Comparison of ENCODE assay signal across 16 cellular contexts in genomic region chr7:69439636-69440325, GRCh38.
DNase-seq lines count a peak whose midpoint lies in the region; ATAC-seq and TF ChIP-seq lines count a peak whose summit lies in the region.
"Had no signal": no experiment of that assay in that cellular context is flagged by ENCODE, and none has a peak within 500 bp of the region (broad histone marks: within the 10 kb centered on the region; RNA-seq: fewer than 3 reads in every experiment).

No MANE protein-coding gene starts in this region.

- H3K79me2 ChIP-seq in DND-41 (ENCODE audit: insufficient read depth, low read length) (no peaks in the 10 kb centered on the region), MM.1S (ENCODE audit: low read length) (no peaks in the 10 kb centered on the region)

- DNase-seq in DND-41 (peak; percentile 11), NAMALWA (ENCODE audit: low spot score) (peak; percentile 28), fibroblast of mammary gland (ENCODE audit: low read depth) (peak; percentile 14), naive B cell (no peak), cerebellum (ENCODE audit: low spot score) (no peak), MM.1S (no peak)
- no peak for DNase-seq in CD8-positive, alpha-beta memory T cell
- DNase-seq: CD4-positive, alpha-beta memory T cell; COR-L47; DMS153; DMS79 treated with DMSO at 0.1 percent for 48 hours; GDM1; IMR-90 had no signal

- peaks cover 11 to 50% (median 40%) of the 10 kb centered on the region in 7 donors for H3K9me3 Mint-ChIP-seq in naive B cell
- H3K9me3 Mint-ChIP-seq in CD8-positive, alpha-beta memory T cell, result peaks cover 6 to 11% (median 8%) of the 10 kb centered on the region in 5 donors

- H3K9me3 ChIP-seq in DND-41 (ENCODE audit: insufficient read depth, low read length, severe bottlenecking) (no peaks in the 10 kb centered on the region), MM.1S (replicated peaks; ENCODE audit: insufficient read depth, low read length) (no peaks in the 10 kb centered on the region)
- no peaks in the 10 kb centered on the region for H3K9me3 ChIP-seq in CD8-positive, alpha-beta memory T cell (ENCODE audit: low read length)
- H3K9me3 ChIP-seq: HAP-1 had no signal

- H3K36me3 Mint-ChIP-seq in naive B cell, result no peaks in the 10 kb centered on the region
- no peaks in the 10 kb centered on the region for H3K36me3 Mint-ChIP-seq in CD8-positive, alpha-beta memory T cell
- H3K36me3 Mint-ChIP-seq: CD4-positive, alpha-beta memory T cell had no signal

- H3K4me2 ChIP-seq in DND-41 (ENCODE audit: insufficient read depth, low read length), result no peak overlapping the region
- no peak overlapping the region for H3K4me2 ChIP-seq in MM.1S (ENCODE audit: low read depth, low read length)

- POLR2A ChIA-PET in CD8-positive, alpha-beta memory T cell (lab: Charles Lee), result no interaction called here

- CTCF ChIA-PET in CD8-positive, alpha-beta memory T cell (lab: Charles Lee), result interaction anchor here (1.2 kb wide), 1 partner anchor 9 kb away, joined by 3 read pairs; no protein-coding TSS in a partner anchor

- H3K27ac Mint-ChIP-seq in naive B cell, result peak overlapping the region in 1 of 6 donors; percentile 26
- no peak overlapping the region for H3K27ac Mint-ChIP-seq in CD8-positive, alpha-beta memory T cell
- H3K27ac Mint-ChIP-seq: B cell; CD4-positive, alpha-beta memory T cell had no signal

- H3K4me1 Mint-ChIP-seq in naive B cell, result peaks cover 1 to 9% (median 4%) of the 10 kb centered on the region in 3 donors
- H3K4me1 Mint-ChIP-seq in CD8-positive, alpha-beta memory T cell, result peaks cover 0 to 3% (median 0%) of the 10 kb centered on the region in 3 donors
- H3K4me1 Mint-ChIP-seq: B cell; CD4-positive, alpha-beta memory T cell had no signal

- H3K4me3 ChIP-seq in DND-41 (ENCODE audit: low read depth in 1 of 2, low read length in 2 of 2), result no peak overlapping the region
- no peak overlapping the region for H3K4me3 ChIP-seq in fibroblast of mammary gland (ENCODE audit: control insufficient read depth, low read depth, low read length)
- H3K4me3 ChIP-seq in CD8-positive, alpha-beta memory T cell (ENCODE audit: low read length), result no peak overlapping the region
- H3K4me3 ChIP-seq in MM.1S (ENCODE audit: low read length), result no peak overlapping the region
- H3K4me3 ChIP-seq: HAP-1 had no signal

- no peaks in the 10 kb centered on the region for H3K9me2 ChIP-seq in MM.1S (replicated peaks; ENCODE audit: insufficient read depth, low read length)

- H3K27me3 ChIP-seq in DND-41 (ENCODE audit: insufficient read depth, low read length, poor library complexity) (no peaks in the 10 kb centered on the region), MM.1S (replicated peaks; ENCODE audit: insufficient read depth, low read length) (no peaks in the 10 kb centered on the region)
- H3K27me3 ChIP-seq in CD8-positive, alpha-beta memory T cell (ENCODE audit: insufficient read depth, low read length, poor library complexity, severe bottlenecking), result no peaks in the 10 kb centered on the region

- H4K20me1 ChIP-seq in DND-41 (ENCODE audit: insufficient read depth, low read length) (no peaks in the 10 kb centered on the region), MM.1S (ENCODE audit: insufficient read depth, low read length) (no peaks in the 10 kb centered on the region)

- no peak overlapping the region for H3K9ac ChIP-seq in DND-41 (ENCODE audit: low read depth, low read length)
- H3K9ac ChIP-seq in MM.1S (ENCODE audit: low read length), result no peak overlapping the region

- H3F3A ChIP-seq in MM.1S (ENCODE audit: insufficient read depth, low read length), result no peaks in the 10 kb centered on the region

- H2AFZ ChIP-seq in DND-41 (ENCODE audit: low read depth, low read length) (no peak overlapping the region), MM.1S (ENCODE audit: low read length) (no peak overlapping the region)

- H3K4me3 Mint-ChIP-seq in naive B cell, result no peak overlapping the region
- H3K4me3 Mint-ChIP-seq in CD8-positive, alpha-beta memory T cell, result no peak overlapping the region
- H3K4me3 Mint-ChIP-seq: B cell; CD4-positive, alpha-beta memory T cell had no signal

- ATAC-seq in DND-41 (ENCODE audit: insufficient read depth, low read depth), result peak; percentile 33; the same call in 1 of the 3 replicates
- ATAC-seq in naive B cell (ENCODE audit: low read depth in 2 of 2), result peak; percentile 28 to 41

- H3K4me1 ChIP-seq in DND-41 (ENCODE audit: insufficient read depth, low read length) (no peaks in the 10 kb centered on the region), MM.1S (ENCODE audit: low read length) (no peaks in the 10 kb centered on the region)
- no peaks in the 10 kb centered on the region for H3K4me1 ChIP-seq in CD8-positive, alpha-beta memory T cell (ENCODE audit: insufficient read depth, low read length)
- H3K4me1 ChIP-seq: HAP-1 had no signal

- H3K27ac ChIP-seq in DND-41 (ENCODE audit: low read length) (no peak overlapping the region), MM.1S (ENCODE audit: low read length) (no peak overlapping the region)
- H3K27ac ChIP-seq in CD8-positive, alpha-beta memory T cell (ENCODE audit: low read depth, low read length), result no peak overlapping the region
- H3K27ac ChIP-seq: C4-2B had no signal

- TF ChIP-seq CTCF in DND-41 (IDR thresholded peaks at IDR 0.05; ENCODE audit: borderline replicate concordance, extremely low read depth, low read length, poor library complexity, severe bottlenecking) (no peak), fibroblast of mammary gland (conservative IDR thresholded peaks at IDR 0.05; ENCODE audit: control insufficient read depth, insufficient read depth, low read depth, low read length) (no peak), MM.1S (IDR thresholded peaks at IDR 0.05; ENCODE audit: low read length) (no peak)

- peaks cover 8 to 10% (median 9%) of the 10 kb centered on the region in 3 donors for H3K27me3 Mint-ChIP-seq in naive B cell
- H3K27me3 Mint-ChIP-seq in CD8-positive, alpha-beta memory T cell, result no peaks in the 10 kb centered on the region
- H3K27me3 Mint-ChIP-seq: CD4-positive, alpha-beta memory T cell had no signal

- no peaks in the 10 kb centered on the region for H3K36me3 ChIP-seq in DND-41 (ENCODE audit: insufficient read depth, low read length)
- H3K36me3 ChIP-seq in CD8-positive, alpha-beta memory T cell (ENCODE audit: insufficient read depth, low read length), result no peaks in the 10 kb centered on the region
- H3K36me3 ChIP-seq in MM.1S (replicated peaks; ENCODE audit: insufficient read depth, low read length), result no peaks in the 10 kb centered on the region
- H3K36me3 ChIP-seq: HAP-1 had no signal

Comparison
In these comparisons a context has a peak if more than half of its experiments do, and no peak if none do; other contexts are left out.
1. DNase-seq: peak in DND-41 (single experiment), NAMALWA (single experiment) and fibroblast of mammary gland (single experiment); none in naive B cell (single experiment), cerebellum (single experiment), CD8-positive, alpha-beta memory T cell (0 of 5) and MM.1S (single experiment).